In the genomic region with DNA sequence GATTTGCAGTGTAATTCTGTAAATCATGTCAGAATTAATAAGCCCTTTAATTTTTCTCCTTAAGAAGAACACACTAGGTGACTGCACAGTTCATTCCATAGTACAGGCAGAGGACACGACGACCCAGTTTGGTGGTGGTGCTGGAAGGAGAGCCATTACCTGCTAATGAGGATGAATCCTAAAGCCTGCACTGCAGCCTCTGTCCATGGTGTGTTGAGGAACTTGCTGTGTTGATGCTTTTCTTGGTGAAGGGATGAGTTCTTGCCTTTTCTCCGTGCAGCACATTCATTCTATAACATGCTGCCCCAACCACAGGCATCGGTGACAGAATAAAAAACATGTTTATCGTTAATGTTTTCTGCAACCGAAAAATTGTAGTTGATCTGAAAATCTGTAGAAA, we compare ENCODE assay signal across 29 cellular contexts.
"Had no signal": no experiment of that assay in that cellular context is flagged by ENCODE, and none has a peak within 500 bp of the region (broad histone marks: within the 10 kb centered on the region; RNA-seq: fewer than 3 reads in every experiment).

No MANE protein-coding gene starts in this region.

- H3K36me3 Mint-ChIP-seq: natural killer cell; neural progenitor cell; stimulated activated effector memory CD8-positive, alpha-beta T cell treated with anti-CD3 and anti-CD28 coated beads, Interleukin-12 subunit alpha, Interleukin-12 subunit beta, amount 100 ng/mL, for 72 hours; stimulated activated naive B cell treated with anti-CD40 and anti-IgM and Interleukin-4, amounts not matched to agents 10 μg/mL and 1 μg/mL and 100 μg/mL, for 72 hours; type B pancreatic cell had no signal

- H3K36me3 ChIP-seq: neural progenitor cell, ovary, right lobe of liver, sigmoid colon, stomach, suprapubic skin, tibial artery, transverse colon, upper lobe of right lung, uterus had no signal

- H2AFZ ChIP-seq: neural progenitor cell, parathyroid adenoma had no signal

- H3K27me3 ChIP-seq: neural progenitor cell, ovary, right lobe of liver, sigmoid colon, testis, transverse colon, upper lobe of right lung, uterus had no signal

- H3K4me1 ChIP-seq: neural progenitor cell, parathyroid adenoma, psoas muscle, right lobe of liver, sigmoid colon, stomach, suprapubic skin, testis, tibial artery, transverse colon, upper lobe of right lung had no signal

- H3K9me3 Mint-ChIP-seq: natural killer cell; nephron; neural progenitor cell; stimulated activated effector memory CD8-positive, alpha-beta T cell treated with anti-CD3 and anti-CD28 coated beads, Interleukin-12 subunit alpha, Interleukin-12 subunit beta, amount 100 ng/mL, for 72 hours; stimulated activated naive B cell treated with anti-CD40 and anti-IgM and Interleukin-4, amounts not matched to agents 10 μg/mL and 1 μg/mL and 100 μg/mL, for 72 hours; stimulated activated naive CD8-positive, alpha-beta T cell treated with anti-CD3 and anti-CD28 coated beads, Interleukin-15, Interleukin-2, amounts not matched to agents 100 ng/mL and 50 ng/mL, for 24 hours; type B pancreatic cell had no signal

- H3K4me1 Mint-ChIP-seq: natural killer cell; stimulated activated effector memory CD8-positive, alpha-beta T cell treated with anti-CD3 and anti-CD28 coated beads, Interleukin-12 subunit alpha, Interleukin-12 subunit beta, amount 100 ng/mL, for 72 hours; stimulated activated naive B cell treated with anti-CD40 and anti-IgM and Interleukin-4, amounts not matched to agents 10 μg/mL and 1 μg/mL and 100 μg/mL, for 72 hours had no signal

- DNase-seq: natural killer cell; occipital lobe; ovary; posterior cingulate gyrus; psoas muscle; right cardiac atrium; right lobe of liver; sigmoid colon; small intestine; stimulated activated CD4-positive, alpha-beta T cell treated with anti-CD3 and anti-CD28 coated beads, Interleukin-15, amount 100 ng/mL, for 24 hours; stimulated activated CD4-positive, alpha-beta T cell treated with anti-CD3 and anti-CD28 coated beads, Interleukin-2, amount 100 ng/mL, for 24 hours; stimulated activated CD4-positive, alpha-beta T cell treated with anti-CD3 and anti-CD28 coated beads, Interleukin-2, amount 100 ng/mL, for 48 hours; stimulated activated CD4-positive, alpha-beta T cell treated with anti-CD3 and anti-CD28 coated beads, Interleukin-4, amount 100 ng/mL, for 24 hours; stimulated activated naive B cell treated with anti-CD40 and anti-IgM and Interleukin-4, amounts not matched to agents 10 μg/mL and 1 μg/mL and 100 μg/mL, for 72 hours; stimulated activated naive CD4-positive, alpha-beta T cell treated with Interleukin-2 at 50 U/mL for 16 hours; stomach; testis; tibial artery; transverse colon; upper lobe of right lung; uterus had no signal

- H3K4me3 Mint-ChIP-seq: natural killer cell; nephron; neural progenitor cell; stimulated activated effector memory CD8-positive, alpha-beta T cell treated with anti-CD3 and anti-CD28 coated beads, Interleukin-12 subunit alpha, Interleukin-12 subunit beta, amount 100 ng/mL, for 72 hours; stimulated activated naive B cell treated with anti-CD40 and anti-IgM and Interleukin-4, amounts not matched to agents 10 μg/mL and 1 μg/mL and 100 μg/mL, for 72 hours; stimulated activated naive CD8-positive, alpha-beta T cell treated with anti-CD3 and anti-CD28 coated beads, Interleukin-15, Interleukin-2, amounts not matched to agents 100 ng/mL and 50 ng/mL, for 24 hours; type B pancreatic cell had no signal

- H3K27ac Mint-ChIP-seq: natural killer cell; nephron; neural progenitor cell; progenitor cell of endocrine pancreas; stimulated activated effector memory CD8-positive, alpha-beta T cell treated with anti-CD3 and anti-CD28 coated beads, Interleukin-12 subunit alpha, Interleukin-12 subunit beta, amount 100 ng/mL, for 72 hours; stimulated activated naive B cell treated with anti-CD40 and anti-IgM and Interleukin-4, amounts not matched to agents 10 μg/mL and 1 μg/mL and 100 μg/mL, for 72 hours; stimulated activated naive CD8-positive, alpha-beta T cell treated with anti-CD3 and anti-CD28 coated beads, Interleukin-15, Interleukin-2, amounts not matched to agents 100 ng/mL and 50 ng/mL, for 24 hours; type B pancreatic cell had no signal

- H3K79me2 ChIP-seq: parathyroid adenoma had no signal

- ATAC-seq: natural killer cell; psoas muscle; right cardiac atrium; right lobe of liver; stimulated activated effector memory CD8-positive, alpha-beta T cell treated with anti-CD3 and anti-CD28 coated beads, Interleukin-12 subunit alpha, Interleukin-12 subunit beta, amount 100 ng/mL, for 72 hours; stimulated activated naive B cell treated with anti-CD40 and anti-IgM and Interleukin-4, amounts not matched to agents 10 μg/mL and 1 μg/mL and 100 μg/mL, for 72 hours; upper lobe of right lung had no signal

- H3K9me3 ChIP-seq: ovary, psoas muscle, right lobe of liver, sigmoid colon, stomach, suprapubic skin, testis, tibial artery, transverse colon, upper lobe of right lung, uterus had no signal

- H3K27me3 Mint-ChIP-seq: progenitor cell of endocrine pancreas had no signal

- H3K4me2 ChIP-seq: neural progenitor cell had no signal

- H3K4me3 ChIP-seq: neural progenitor cell, ovary, psoas muscle, right lobe of liver, sigmoid colon, stomach, suprapubic skin, testis, tibial artery, transverse colon, upper lobe of right lung, uterus had no signal

- H3K27ac ChIP-seq: neural progenitor cell, ovary, parathyroid adenoma, psoas muscle, right lobe of liver, sigmoid colon, stomach, suprapubic skin, testis, tibial artery, transverse colon, upper lobe of right lung, uterus had no signal
